Comparison of ENCODE assay signal across 8 cellular contexts in the genomic region with DNA sequence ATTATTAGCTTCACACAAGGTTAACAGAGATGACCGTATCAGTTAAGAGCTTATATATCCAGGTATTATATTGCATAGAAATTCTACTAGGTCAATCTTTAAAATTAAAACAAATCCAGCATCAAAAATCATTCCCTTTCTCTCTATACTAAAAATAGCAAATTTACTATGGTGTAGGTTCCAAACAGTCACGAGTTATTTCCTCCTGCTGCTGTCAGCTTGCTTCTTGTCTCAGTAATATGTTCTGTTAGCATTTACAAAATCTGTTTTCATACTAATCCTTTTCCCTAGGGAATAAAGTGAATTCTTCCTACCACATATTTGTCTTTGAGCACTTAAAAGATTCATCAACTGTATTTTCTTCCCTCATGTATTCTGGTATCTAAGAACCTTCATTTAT. TPM values are rescaled to one million over a fixed set of nuclear protein-coding genes. Genes with fewer than 3 reads are reported as not detected.
DNase-seq lines count a peak whose midpoint lies in the region; ATAC-seq and TF ChIP-seq lines count a peak whose summit lies in the region.

No MANE protein-coding gene starts in this region.

- TF ChIP-seq CTCF in fibroblast of mammary gland (conservative IDR thresholded peaks at IDR 0.05; ENCODE audit: control insufficient read depth, insufficient read depth, low read depth, low read length) = no peak
- no peak for TF ChIP-seq CTCF in gastrocnemius medialis (IDR thresholded peaks at IDR 0.05 in 4 of 5, conservative IDR thresholded peaks at IDR 0.05 in 1 of 5)

- DNase-seq in H7 (no peak), SK-N-MC (ENCODE audit: low read depth, low spot score) (peak; percentile 26), fibroblast of mammary gland (ENCODE audit: low read depth) (peak; percentile 64), gastrocnemius medialis (no peak), germinal center (ENCODE audit: low spot score) (no peak), cortex of kidney (lab: John Stamatoyannopoulos, UW) (no peak), NCI-H2081 (lab: John Stamatoyannopoulos, UW) (no peak)
- no peak for DNase-seq in activated naive CD4-positive, alpha-beta T cell treated with anti-CD3 and anti-CD28 coated beads, Interleukin-2, amount 50 U/mL, for 16 hours

- peak overlapping the region; percentile 69 for H3K9ac ChIP-seq in SK-N-MC (ENCODE audit: insufficient read length)

- H3K36me3 ChIP-seq in H7 (replicated peaks; ENCODE audit: control insufficient read depth, insufficient read depth, low read length) = peaks cover 5% of the 10 kb centered on the region
- H3K36me3 ChIP-seq in SK-N-MC (ENCODE audit: insufficient read depth, low read length) = peaks cover 34% of the 10 kb centered on the region
- H3K36me3 ChIP-seq in gastrocnemius medialis = peaks cover 0 to 6% of the 10 kb centered on the region in 2 donors

- in situ Hi-C loops in gastrocnemius medialis (cut with MboI; ENCODE audit: low sequenced_read_pairs in 4 of 4) = no loop called here

- H3K27me3 ChIP-seq in H7 (ENCODE audit: control insufficient read depth, insufficient read depth, low read length) = no peaks in the 10 kb centered on the region
- no peaks in the 10 kb centered on the region for H3K27me3 ChIP-seq in gastrocnemius medialis

- H3K4me3 ChIP-seq in H7 (ENCODE audit: insufficient read depth, low read depth, low read length) (peak overlapping the region; percentile 89; the same call in 1 of the 2 replicates), SK-N-MC (peak overlapping the region; percentile 91), fibroblast of mammary gland (ENCODE audit: control insufficient read depth, low read depth, low read length) (peak overlapping the region; percentile 70), gastrocnemius medialis (peak overlapping the region; percentile 76 to 98 (median 90))

- H3K4me1 ChIP-seq in gastrocnemius medialis = peaks cover 41 to 62% of the 10 kb centered on the region in 2 donors

- H3K9me3 ChIP-seq in SK-N-MC (ENCODE audit: low read depth, low read length) (no peaks in the 10 kb centered on the region), gastrocnemius medialis (no peaks in the 10 kb centered on the region)

- ATAC-seq in gastrocnemius medialis = peak; percentile 28 to 42

- no peak for TF ChIP-seq POLR2A in gastrocnemius medialis (IDR thresholded peaks at IDR 0.05)

- H3K27ac ChIP-seq in SK-N-MC (peak overlapping the region; percentile 75), gastrocnemius medialis (peak overlapping the region; percentile 95 to 100 (median 99))

- intact Hi-C loops in gastrocnemius medialis (cut with DNase I; ENCODE audit: low total_unique reads) = loop anchor here (2.0 to 10.0 kb wide), 4 partner anchors 50 to 217 kb away; a partner anchor contains a TSS

RNA-seq across cellular contexts. Expression of a gene that starts 2.5 kb away (rescaled TPM):
- total RNA-seq in H7 (2014; rRNA removed; shearing (Covaris generic)) = 41.2 and 58.0 TPM in 2 replicates
- 10 to 100 TPM; 62.1 to 86.5 (median 74.0) TPM for total RNA-seq in gastrocnemius medialis

Comparison
In these comparisons a context has a peak if more than half of its experiments do, and no peak if none do; other contexts are left out.
1. DNase-seq: peak in SK-N-MC (single experiment) and fibroblast of mammary gland (single experiment); none in H7 (single experiment), gastrocnemius medialis (0 of 2), germinal center (single experiment), cortex of kidney (single experiment), activated naive CD4-positive, alpha-beta T cell treated with anti-CD3 and anti-CD28 coated beads, Interleukin-2, amount 50 U/mL, for 16 hours (single experiment) and NCI-H2081 (0 of 2).
2. Peak in every context shown above with its lines, with median percentiles within 50 percentile points of each other: H3K4me3 ChIP-seq.